ENCODE assay signal across 8 cellular contexts in the genomic region with DNA sequence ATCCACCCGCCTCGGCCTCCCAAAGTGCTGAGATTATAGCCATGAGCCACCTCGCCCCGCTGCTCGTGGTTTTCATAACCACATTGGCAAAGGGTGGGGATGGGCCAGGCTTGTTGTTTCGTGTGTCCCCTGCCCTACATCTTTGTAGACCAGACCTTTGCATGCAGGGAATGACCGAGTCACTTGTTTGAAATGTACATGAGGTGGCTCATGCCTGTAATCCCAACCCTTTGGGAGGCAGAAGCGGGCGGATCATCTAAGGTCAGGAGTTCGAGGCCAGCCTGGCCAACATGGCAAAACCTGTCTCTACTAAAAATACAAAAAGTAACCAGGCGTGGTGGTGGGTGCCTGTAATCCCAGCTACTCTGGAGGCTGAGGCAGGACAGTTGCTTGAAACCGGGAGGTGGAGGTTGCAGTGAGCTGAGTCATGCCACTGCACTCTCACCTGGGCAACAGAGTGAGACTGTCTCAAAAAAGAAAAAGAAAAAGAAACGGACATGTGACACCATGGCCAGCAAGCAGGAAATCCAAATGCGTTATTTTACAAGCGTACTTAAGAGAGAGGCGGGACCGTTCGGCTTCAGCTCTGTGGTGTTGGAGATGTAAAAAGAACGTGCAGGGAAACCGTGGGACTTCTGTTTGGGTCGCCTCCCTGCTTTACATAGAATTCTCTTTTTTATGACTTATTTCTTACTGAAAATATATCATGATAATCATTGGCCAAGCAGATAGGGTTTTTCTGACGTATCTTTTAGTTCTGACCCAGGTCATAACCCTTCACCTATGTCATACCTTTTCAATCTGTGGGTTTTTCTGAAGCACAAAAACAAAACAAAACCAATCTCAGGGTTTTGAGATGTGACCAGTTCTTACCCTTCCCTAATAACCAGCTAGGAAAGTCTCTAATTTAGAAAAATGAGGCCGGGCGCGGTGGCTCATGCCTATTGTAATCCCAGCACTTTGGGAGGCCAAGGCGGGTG. TPM values are rescaled to one million over a fixed set of nuclear protein-coding genes. Genes with fewer than 3 reads are reported as not detected.
DNase-seq lines count a peak whose midpoint lies in the region; ATAC-seq and TF ChIP-seq lines count a peak whose summit lies in the region.

No MANE protein-coding gene starts in this region.

- peaks cover 9% of the 10 kb centered on the region for H3K36me3 ChIP-seq in GM23338 (ENCODE audit: insufficient read depth)

- 0 out of 2 replicates have a peak, but pooled peaks cover 4% of the 10 kb centered on the region for H4K20me1 ChIP-seq in GM23338 (replicated peaks; ENCODE audit: insufficient read depth)

- H3K4me3 ChIP-seq in GM23338 (no peak overlapping the region), NB4 (ENCODE audit: low read depth, low read length) (no peak overlapping the region)

- no peaks in the 10 kb centered on the region for H3K4me1 ChIP-seq in GM23338 (ENCODE audit: insufficient read depth)

- TF ChIP-seq CTCF in GM23338 (conservative IDR thresholded peaks at IDR 0.05; ENCODE audit: low read depth in 2 of 2) (no peak), NB4 (IDR thresholded peaks at IDR 0.05; ENCODE audit: low read depth, low read length) (no peak)

- 0 out of 2 replicates have a peak, but pooled peaks cover 9% of the 10 kb centered on the region for H3F3A ChIP-seq in GM23338 (replicated peaks; ENCODE audit: low read depth)

- H2AFZ ChIP-seq in GM23338: no peak overlapping the region

- H3K27me3 Mint-ChIP-seq in GM23338 (ENCODE audit: insufficient read depth, low read depth, poor library complexity): peaks cover 15% of the 10 kb centered on the region

- H3K27ac Mint-ChIP-seq in GM23338: peak overlapping the region; percentile 65; the same call in 1 of the 2 replicates

- no peak overlapping the region for H3K4me3 Mint-ChIP-seq in GM23338

- DNase-seq in EL (peak; percentile 30), GM23338 (ENCODE audit: low spot score) (no peak), NB4 (ENCODE audit: low read depth) (peak; percentile 44), iris pigment epithelial cell (ENCODE audit: low read depth) (peak; percentile 13), GM19238 (ENCODE audit: insufficient read length, low spot score) (no peak)
- no peak for DNase-seq in stimulated activated CD4-positive, alpha-beta T cell treated with anti-CD3 and anti-CD28 coated beads, Interleukin-4, amount 100 ng/mL, for 4 hours
- no peak for DNase-seq in effector CD4-positive, alpha-beta T cell

- peaks cover 16% of the 10 kb centered on the region for H3K36me3 Mint-ChIP-seq in GM23338 (ENCODE audit: low read depth)

- H3K79me2 ChIP-seq in GM23338 (replicated peaks; ENCODE audit: insufficient read depth): no peaks in the 10 kb centered on the region

- no peak overlapping the region for H3K4me2 ChIP-seq in GM23338

- H3K4me1 Mint-ChIP-seq in GM23338: peaks cover 5% of the 10 kb centered on the region; the same call in 2 of the 3 replicates

- ATAC-seq in GM23338: no peak
- ATAC-seq in HG02588 (IDR thresholded peaks at IDR 0.05; ENCODE audit: unreplicated experiment): no peak

- no peak for TF ChIP-seq POLR2A in NB4 (IDR thresholded peaks at IDR 0.05; ENCODE audit: extremely low read depth, insufficient read length)

- H3K27me3 ChIP-seq in GM23338 (ENCODE audit: insufficient read depth): no peaks in the 10 kb centered on the region

- H3K9me2 ChIP-seq in GM23338 (ENCODE audit: insufficient read depth): no peaks in the 10 kb centered on the region

- no peaks in the 10 kb centered on the region for H3K9me3 Mint-ChIP-seq in GM23338

- no peak overlapping the region for H3K27ac ChIP-seq in GM23338 (ENCODE audit: low read depth)

TF ChIP-seq in GM23338, 12 proteins besides CTCF, POLR2A, EP300 and RAD21 (continues in another document):
- TF ChIP-seq ETS1 (IDR thresholded peaks at IDR 0.05): no peak
- no peak for TF ChIP-seq POLR2AphosphoS5 (IDR thresholded peaks at IDR 0.05; ENCODE audit: low read depth)
- no peak for TF ChIP-seq ZNF331 (CRISPR knock-in tag; IDR thresholded peaks at IDR 0.05; ENCODE audit: low read depth)
- TF ChIP-seq ZNF462 (CRISPR knock-in tag; IDR thresholded peaks at IDR 0.05): no peak
- no peak for TF ChIP-seq EZH2phosphoT487 (IDR thresholded peaks at IDR 0.05; ENCODE audit: unreplicated experiment)

RNA-seq across cellular contexts. Expression of gene WIPI2, which starts 45.1 kb away (rescaled TPM):
- total RNA-seq in GM23338 (2014; rRNA removed; shearing (Covaris generic)): 74.0 and 86.5 TPM in 2 replicates
- 32.4 and 34.4 TPM in 2 replicates for polyA plus RNA-seq in GM23338 (2016; fragmentation: Nextera tagmentation; extraction: Ambion mirVana)

RNA-seq across cellular contexts. Expression of gene SLC29A4, which starts 47.6 kb away (rescaled TPM):
- total RNA-seq in GM23338 (2014; rRNA removed; shearing (Covaris generic)): 8.1 and 8.8 TPM in 2 replicates
- polyA plus RNA-seq in GM23338 (2016; fragmentation: Nextera tagmentation; extraction: Ambion mirVana): 4.8 and 6.4 TPM in 2 replicates

Comparison
In these comparisons a context has a peak if more than half of its experiments do, and no peak if none do; other contexts are left out.
1. DNase-seq: peak in EL (single experiment), NB4 (single experiment) and iris pigment epithelial cell (single experiment); none in GM23338 (single experiment), stimulated activated CD4-positive, alpha-beta T cell treated with anti-CD3 and anti-CD28 coated beads, Interleukin-4, amount 100 ng/mL, for 4 hours (0 of 2), GM19238 (single experiment) and effector CD4-positive, alpha-beta T cell (single experiment).